Comparison of ENCODE assay signal across 37 cellular contexts in the genomic region with DNA sequence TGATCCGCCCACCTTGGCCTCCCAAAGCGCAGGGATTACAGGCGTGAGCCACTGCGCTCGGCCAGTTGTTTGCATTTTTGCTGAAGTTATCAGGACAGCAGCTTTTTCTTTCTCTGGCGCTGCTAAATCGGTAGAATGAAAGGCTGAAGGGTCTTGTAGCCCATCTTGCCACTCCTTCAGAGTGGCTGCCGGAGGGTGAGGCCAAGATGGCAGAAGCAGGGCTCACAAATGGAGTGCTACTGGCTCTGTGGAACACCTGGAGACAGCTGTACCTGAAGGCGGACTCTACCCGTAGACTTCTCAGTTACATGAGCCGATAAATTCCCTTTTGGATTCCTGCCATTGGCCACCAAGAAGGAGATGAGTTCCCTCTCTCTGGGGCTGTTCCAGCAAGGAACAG. TPM values are rescaled to one million over a fixed set of nuclear protein-coding genes. Genes with fewer than 3 reads are reported as not detected.
DNase-seq lines count a peak whose midpoint lies in the region; ATAC-seq and TF ChIP-seq lines count a peak whose summit lies in the region.
"Had no signal": no experiment of that assay in that cellular context is flagged by ENCODE, and none has a peak within 500 bp of the region (broad histone marks: within the 10 kb centered on the region; RNA-seq: fewer than 3 reads in every experiment).

No MANE protein-coding gene starts in this region.

- no peak for TF ChIP-seq POLR2A in tibial nerve (IDR thresholded peaks at IDR 0.05)

- peak overlapping the region in 3 of 4 donors; percentile 39 to 93 (median 88) for H3K27ac ChIP-seq in tibial nerve
- H3K27ac ChIP-seq: pancreas, SK-N-MC, vagina had no signal

- H3K27me3 ChIP-seq in tibial nerve = no peaks in the 10 kb centered on the region
- H3K27me3 ChIP-seq: adrenal gland, BE2C, pancreas, vagina had no signal

- TF ChIP-seq EP300 in tibial nerve (IDR thresholded peaks at IDR 0.05) = no peak

- 77 to 81% methylated on average over 11 of the region's 11 CpGs for whole genome bisulfite sequencing in tibial nerve, 2 donors

- intact Hi-C loops in activated naive CD4-positive, alpha-beta T cell treated with anti-CD3 and anti-CD28 coated beads for 36 hours (cut with micrococcal nuclease) = no loop called here

- H3K27me3 Mint-ChIP-seq in activated naive CD4-positive, alpha-beta T cell treated with anti-CD3 and anti-CD28 coated beads for 36 hours (ENCODE audit: low read depth) = no peaks in the 10 kb centered on the region
- H3K27me3 Mint-ChIP-seq in T-helper 17 cell = no peaks in the 10 kb centered on the region
- H3K27me3 Mint-ChIP-seq in naive B cell = no peaks in the 10 kb centered on the region
- H3K27me3 Mint-ChIP-seq: activated CD4-positive, alpha-beta T cell treated with anti-CD3 and anti-CD28 coated beads for 36 hours; dendritic cell treated with granulocyte-macrophage colony-stimulating factor and Interleukin-4, amounts not matched to agents 40 ng/mL and 50 ng/mL, for 4 days had no signal

- CTCF ChIA-PET in activated naive CD4-positive, alpha-beta T cell treated with anti-CD3 and anti-CD28 coated beads for 36 hours (lab: Charles Lee) = no interaction called here

- H3K9me3 Mint-ChIP-seq in activated naive CD4-positive, alpha-beta T cell treated with anti-CD3 and anti-CD28 coated beads, Interleukin-2, amount 50 U/mL, for 72 hours = no peaks in the 10 kb centered on the region
- H3K9me3 Mint-ChIP-seq in activated naive CD4-positive, alpha-beta T cell treated with anti-CD3 and anti-CD28 coated beads for 36 hours = no peaks in the 10 kb centered on the region
- H3K9me3 Mint-ChIP-seq in naive B cell = no peaks in the 10 kb centered on the region
- H3K9me3 Mint-ChIP-seq: dendritic cell treated with granulocyte-macrophage colony-stimulating factor and Interleukin-4, amounts not matched to agents 40 ng/mL and 50 ng/mL, for 4 days; endodermal cell; HFFc6; mesothelial cell of epicardium had no signal

- peak overlapping the region; percentile 49 to 55 for H3K27ac Mint-ChIP-seq in activated naive CD4-positive, alpha-beta T cell treated with anti-CD3 and anti-CD28 coated beads, Interleukin-2, amount 50 U/mL, for 72 hours
- no peak overlapping the region for H3K27ac Mint-ChIP-seq in activated naive CD4-positive, alpha-beta T cell treated with anti-CD3 and anti-CD28 coated beads for 36 hours
- H3K27ac Mint-ChIP-seq in T-helper 17 cell = peak overlapping the region; percentile 92
- peak overlapping the region in 4 of 6 donors; percentile 42 to 92 (median 60) for H3K27ac Mint-ChIP-seq in naive B cell
- H3K27ac Mint-ChIP-seq: activated CD4-positive, alpha-beta T cell treated with anti-CD3 and anti-CD28 coated beads for 36 hours; endodermal cell; HFFc6; mesothelial cell of epicardium had no signal

- peaks cover 0 to 93% (median 56%) of the 10 kb centered on the region in 4 donors for H3K4me1 ChIP-seq in tibial nerve
- H3K4me1 ChIP-seq: BE2C, vagina had no signal

- TF ChIP-seq CTCF in tibial nerve (IDR thresholded peaks at IDR 0.05) = no peak

- no peak overlapping the region for H3K4me3 Mint-ChIP-seq in activated naive CD4-positive, alpha-beta T cell treated with anti-CD3 and anti-CD28 coated beads for 36 hours
- H3K4me3 Mint-ChIP-seq in T-helper 17 cell (peak overlapping the region; percentile 12), naive B cell (peak overlapping the region in 2 of 8 donors; percentile 50 to 69)
- H3K4me3 Mint-ChIP-seq: activated CD4-positive, alpha-beta T cell treated with anti-CD3 and anti-CD28 coated beads for 36 hours; dendritic cell treated with granulocyte-macrophage colony-stimulating factor and Interleukin-4, amounts not matched to agents 40 ng/mL and 50 ng/mL, for 4 days; endodermal cell; HFFc6; mesothelial cell of epicardium had no signal

- H3K9me3 ChIP-seq in T-helper 17 cell (ENCODE audit: control insufficient read depth, low read length, poor library complexity, severe bottlenecking) (no peaks in the 10 kb centered on the region), tibial nerve (no peaks in the 10 kb centered on the region)
- H3K9me3 ChIP-seq: adrenal gland, BE2C, pancreas, vagina had no signal

- no peak for ATAC-seq in activated naive CD4-positive, alpha-beta T cell treated with anti-CD3 and anti-CD28 coated beads, Interleukin-2, amount 50 U/mL, for 72 hours
- ATAC-seq in T-helper 17 cell (no peak), naive B cell (ENCODE audit: low read depth in 2 of 2) (no peak), HG02678 (IDR thresholded peaks at IDR 0.05; ENCODE audit: unreplicated experiment) (no peak)
- ATAC-seq: activated CD4-positive, alpha-beta T cell treated with anti-CD3 and anti-CD28 coated beads for 36 hours; pancreas; PC-3 had no signal

- peaks cover 0 to 18% of the 10 kb centered on the region in 2 donors for H3K36me3 Mint-ChIP-seq in activated naive CD4-positive, alpha-beta T cell treated with anti-CD3 and anti-CD28 coated beads, Interleukin-2, amount 50 U/mL, for 72 hours
- peaks cover 8% of the 10 kb centered on the region for H3K36me3 Mint-ChIP-seq in activated naive CD4-positive, alpha-beta T cell treated with anti-CD3 and anti-CD28 coated beads for 36 hours (ENCODE audit: low read depth)
- peaks cover 7% of the 10 kb centered on the region for H3K36me3 Mint-ChIP-seq in T-helper 17 cell (ENCODE audit: low read depth)
- H3K36me3 Mint-ChIP-seq in naive B cell = peaks cover 4 to 9% of the 10 kb centered on the region in 2 donors
- H3K36me3 Mint-ChIP-seq: mesothelial cell of epicardium had no signal

- no peak overlapping the region for H3K4me3 ChIP-seq in tibial nerve
- H3K4me3 ChIP-seq: adrenal gland, pancreas, SK-N-MC, skin epidermis, vagina had no signal

- DNase-seq in activated naive CD4-positive, alpha-beta T cell treated with anti-CD3 and anti-CD28 coated beads, Interleukin-2, amount 50 U/mL, for 72 hours (ENCODE audit: low spot score in 2 of 2) = no peak
- DNase-seq in activated naive CD4-positive, alpha-beta T cell treated with anti-CD3 and anti-CD28 coated beads for 36 hours = no peak
- no peak for DNase-seq in T-helper 17 cell
- no peak for DNase-seq in naive B cell
- DNase-seq in tibial nerve (ENCODE audit: low spot score in 2 of 2) = no peak
- DNase-seq in NCI-H2196 treated with DMSO at 0.1 percent for 48 hours (lab: John Stamatoyannopoulos, UW; ENCODE audit: unreplicated experiment) = no peak
- no peak for DNase-seq in activated CD4-positive, CD25-positive, alpha-beta regulatory T cell (lab: John Stamatoyannopoulos, UW)
- DNase-seq: activated CD4-positive, alpha-beta T cell treated with anti-CD3 and anti-CD28 coated beads for 36 hours; activated gamma-delta T cell treated with Interleukin-2 at 50 U/mL for 16 hours; activated T-cell treated with anti-CD3 and anti-CD28 coated beads, Interleukin-2, amount 50 U/mL, for 1 hour; adrenal gland; BE2C; endodermal cell; head of caudate nucleus; HFFc6; IMR-90; kidney; NCI-H146; NCI-H345; NCI-H69; pancreas; PC-3; retina; stimulated activated naive CD4-positive, alpha-beta T cell treated with Interleukin-2 at 50 U/mL for 16 hours had no signal

- H3K36me3 ChIP-seq in tibial nerve = no peaks in the 10 kb centered on the region
- H3K36me3 ChIP-seq: adrenal gland, BE2C, pancreas, vagina had no signal

- H3K4me1 Mint-ChIP-seq in activated naive CD4-positive, alpha-beta T cell treated with anti-CD3 and anti-CD28 coated beads for 36 hours (ENCODE audit: low read depth) = peaks cover 77% of the 10 kb centered on the region
- H3K4me1 Mint-ChIP-seq in T-helper 17 cell (peaks cover 56% of the 10 kb centered on the region), naive B cell (peaks cover 48 to 84% (median 58%) of the 10 kb centered on the region in 3 donors)
- H3K4me1 Mint-ChIP-seq: endodermal cell had no signal

RNA-seq across cellular contexts. Expression of a gene that starts 22.0 kb away (rescaled TPM):
- total RNA-seq in activated naive CD4-positive, alpha-beta T cell treated with anti-CD3 and anti-CD28 coated beads, Interleukin-2, amount 50 U/mL, for 72 hours = 10 to 100 TPM; 42.9 to 92.2 TPM
- 10 to 100 TPM; 44.7 to 55.1 TPM for total RNA-seq in activated naive CD4-positive, alpha-beta T cell treated with anti-CD3 and anti-CD28 coated beads for 36 hours
- total RNA-seq in T-helper 17 cell = 100 to 1,000 TPM; 403 to 408 TPM
- polyA plus RNA-seq in naive B cell (ENCODE audit: low read depth in 6 of 6) = 10 to 100 TPM; 12.2 to 73.3 (median 36.3) TPM
- total RNA-seq in tibial nerve = 10 to 100 TPM; 35.4 to 75.6 (median 48.0) TPM

RNA-seq across cellular contexts. Expression of a gene that starts 27.9 kb away (rescaled TPM):
- total RNA-seq in activated naive CD4-positive, alpha-beta T cell treated with anti-CD3 and anti-CD28 coated beads, Interleukin-2, amount 50 U/mL, for 72 hours = not detected
- not detected for total RNA-seq in activated naive CD4-positive, alpha-beta T cell treated with anti-CD3 and anti-CD28 coated beads for 36 hours
- total RNA-seq in T-helper 17 cell (not detected), tibial nerve (not detected)
- polyA plus RNA-seq in naive B cell (ENCODE audit: low read depth in 6 of 6) = not detected
- total RNA-seq: A673; activated CD4-positive, alpha-beta T cell treated with anti-CD3 and anti-CD28 coated beads for 36 hours; adrenal gland; endodermal cell; fibroblast of villous mesenchyme; H1; HFFc6; IMR-90; kidney; liver; mesothelial cell of epicardium; pancreas; PC-3; T-helper 2 cell treated with Interferon-gamma antibody and Interleukin-4, amounts not matched to agents 100 ng/mL and 5 ng/mL, for 36 hours; temporal lobe; vagina had no signal
- polyA plus RNA-seq: adrenal gland, esophagus, H1, IMR-90, liver, pancreas had no signal

Comparison
In these comparisons a context has a peak if more than half of its experiments do, and no peak if none do; other contexts are left out.
1. RNA of a gene that starts 22.0 kb away (total RNA-seq): 403 to 408 TPM in T-helper 17 cell; 42.9 to 92.2 TPM in activated naive CD4-positive, alpha-beta T cell treated with anti-CD3 and anti-CD28 coated beads, Interleukin-2, amount 50 U/mL, for 72 hours, 44.7 to 55.1 TPM in activated naive CD4-positive, alpha-beta T cell treated with anti-CD3 and anti-CD28 coated beads for 36 hours and 35.4 to 75.6 TPM in tibial nerve; every median in the first group is over 4 times any median in the second.